In the genomic region with DNA sequence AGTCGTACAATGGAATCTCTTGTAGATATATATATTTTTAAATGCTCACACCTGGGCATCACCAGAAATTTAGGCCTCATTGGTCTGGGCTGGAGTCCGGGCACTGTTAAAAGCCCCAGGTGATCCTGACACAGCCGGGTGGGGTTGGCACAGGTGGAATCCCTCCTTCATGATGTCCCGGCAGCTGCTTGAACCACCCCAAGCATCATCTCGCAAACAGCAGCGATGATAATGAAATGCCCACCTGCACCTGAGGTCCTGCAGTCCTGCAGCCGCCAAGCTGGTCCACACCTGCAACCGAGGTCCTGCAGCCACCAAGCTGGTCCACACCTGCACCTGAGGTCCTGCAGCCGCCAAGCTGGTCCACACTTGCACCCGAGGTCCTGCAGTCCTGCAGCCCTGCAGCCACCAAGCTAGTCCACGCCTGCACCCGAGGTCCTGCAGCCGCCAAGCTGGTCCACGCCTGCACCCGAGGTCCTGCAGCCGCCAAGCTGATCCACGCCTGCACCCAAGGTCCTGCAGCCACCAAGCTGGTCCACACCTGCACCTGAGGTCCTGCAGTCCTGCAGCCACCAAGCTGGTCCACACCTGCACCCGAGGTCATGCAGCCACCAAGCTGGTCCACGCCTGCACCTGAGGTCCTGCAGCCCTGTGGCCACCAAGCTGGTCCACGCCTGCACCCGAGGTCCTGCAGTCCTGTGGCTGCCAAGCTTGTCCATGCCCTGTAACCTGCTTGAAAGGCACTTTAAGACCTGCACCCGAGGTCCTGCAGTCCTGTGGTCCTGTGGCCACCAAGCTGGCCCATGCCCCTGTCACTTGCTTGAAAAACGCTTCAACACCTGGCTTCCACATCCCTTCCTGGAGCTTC, we compare ENCODE assay signal across 23 cellular contexts.
DNase-seq lines count a peak whose midpoint lies in the region; ATAC-seq and TF ChIP-seq lines count a peak whose summit lies in the region.
"Had no signal": no experiment of that assay in that cellular context is flagged by ENCODE, and none has a peak within 500 bp of the region (broad histone marks: within the 10 kb centered on the region; RNA-seq: fewer than 3 reads in every experiment).

No MANE protein-coding gene starts in this region.

- H3K4me1 Mint-ChIP-seq in natural killer cell treated with Interleukin-12 subunit alpha and Interleukin-12 subunit beta and Interleukin-15 and Interleukin-18, amount 100 ng/mL, for 72 hours (ENCODE audit: low read depth in 2 of 2), result peaks cover 4 to 13% of the 10 kb centered on the region in 2 donors
- H3K4me1 Mint-ChIP-seq: CD8-positive, alpha-beta memory T cell; GM23338; IgD-negative memory B cell; T-helper 17 cell had no signal

- no peak overlapping the region for H3K4me3 Mint-ChIP-seq in natural killer cell treated with Interleukin-12 subunit alpha and Interleukin-12 subunit beta and Interleukin-15 and Interleukin-18, amount 100 ng/mL, for 72 hours
- H3K4me3 Mint-ChIP-seq: CD8-positive, alpha-beta memory T cell; dendritic cell treated with granulocyte-macrophage colony-stimulating factor and Interleukin-4, amounts not matched to agents 40 ng/mL and 50 ng/mL, for 4 days; GM23338; IgD-negative memory B cell; T-helper 17 cell had no signal

- H3K18ac ChIP-seq in trophoblast cell (ENCODE audit: low read length), result no peak overlapping the region

- no peak overlapping the region for H3K14ac ChIP-seq in trophoblast cell (ENCODE audit: low read length)

- H3K27me3 Mint-ChIP-seq in natural killer cell treated with Interleukin-12 subunit alpha and Interleukin-12 subunit beta and Interleukin-15 and Interleukin-18, amount 100 ng/mL, for 72 hours, result peaks cover 12 to 17% of the 10 kb centered on the region in 2 donors
- H3K27me3 Mint-ChIP-seq: T-helper 17 cell had no signal

- no peak for ATAC-seq in activated CD4-positive, CD25-positive, alpha-beta regulatory T cell treated with anti-CD3 and anti-CD28 coated beads, Interleukin-2, amount 50 U/mL, for 24 hours
- ATAC-seq in natural killer cell treated with Interleukin-12 subunit alpha and Interleukin-12 subunit beta and Interleukin-15 and Interleukin-18, amount 100 ng/mL, for 72 hours, result no peak
- no peak for ATAC-seq in upper lobe of left lung (ENCODE audit: low FRiP score in 2 of 2)
- ATAC-seq: GM23338, psoas muscle, T-helper 17 cell had no signal

- no peak overlapping the region for H3K23ac ChIP-seq in trophoblast cell (ENCODE audit: low read length)

- TF ChIP-seq CTCF in adrenal gland (IDR thresholded peaks at IDR 0.05) (no peak), upper lobe of left lung (IDR thresholded peaks at IDR 0.05) (no peak)

- H3K9me3 ChIP-seq in adrenal gland (replicated peaks in 1 of 3) (no peaks in the 10 kb centered on the region), upper lobe of left lung (peaks cover 0 to 3% (median 0%) of the 10 kb centered on the region in 4 donors), trophoblast cell (ENCODE audit: insufficient read depth, low read depth, low read length) (peaks cover 13% of the 10 kb centered on the region)
- H3K9me3 ChIP-seq: psoas muscle, SK-N-SH had no signal

- no peaks in the 10 kb centered on the region for H3K4me1 ChIP-seq in adrenal gland (replicated peaks in 1 of 2)
- peaks cover 3 to 31% (median 16%) of the 10 kb centered on the region in 4 donors for H3K4me1 ChIP-seq in upper lobe of left lung
- peaks cover 20 to 21% of the 10 kb centered on the region in 2 experiments for H3K4me1 ChIP-seq in trophoblast cell (ENCODE audit: control insufficient read depth in 1 of 2, insufficient read depth in 2 of 2, low read length in 2 of 2)

- TF ChIP-seq EP300 in upper lobe of left lung (IDR thresholded peaks at IDR 0.05), result no peak

- intact Hi-C loops in adrenal gland (cut with DNase I), result no loop called here

- no peak overlapping the region for H3K9ac ChIP-seq in trophoblast cell (ENCODE audit: low read length)
- H3K9ac ChIP-seq: SK-N-SH had no signal

- no peak overlapping the region for H2BK5ac ChIP-seq in trophoblast cell (ENCODE audit: low read depth, low read length, poor library complexity)

- WGBS in adrenal gland, 4 donors, result 78 to 82% (median 81%) methylated on average over 11 to 23 of the region's 23 CpGs
- 89 to 93% methylated on average over 4 to 20 of the region's 23 CpGs for WGBS in upper lobe of left lung, 2 donors
- WGBS in trophoblast cell (ENCODE audit: extremely low coverage, insufficient coverage, insufficient read length), result no CpG with 5 or more reads among the region's 23 CpGs

- H3K4ac ChIP-seq in trophoblast cell (ENCODE audit: low read depth, low read length), result no peak overlapping the region

- H4K12ac ChIP-seq in trophoblast cell (ENCODE audit: low read depth, low read length), result no peak overlapping the region

- H3K9me3 Mint-ChIP-seq in natural killer cell treated with Interleukin-12 subunit alpha and Interleukin-12 subunit beta and Interleukin-15 and Interleukin-18, amount 100 ng/mL, for 72 hours, result no peaks in the 10 kb centered on the region

- no peak overlapping the region for H3K4me2 ChIP-seq in trophoblast cell (ENCODE audit: low read length)
- H3K4me2 ChIP-seq: GM23338, SK-N-SH had no signal

- H3K27me3 ChIP-seq in adrenal gland, result no peaks in the 10 kb centered on the region
- no peaks in the 10 kb centered on the region for H3K27me3 ChIP-seq in upper lobe of left lung
- H3K27me3 ChIP-seq in trophoblast cell (ENCODE audit: insufficient read depth, low read length), result no peaks in the 10 kb centered on the region
- H3K27me3 ChIP-seq in H7 (ENCODE audit: control insufficient read depth, insufficient read depth, low read length), result no peaks in the 10 kb centered on the region

- H3K27ac ChIP-seq in adrenal gland (no peak overlapping the region), upper lobe of left lung (no peak overlapping the region), trophoblast cell (ENCODE audit: low read depth, low read length) (no peak overlapping the region)
- H3K27ac ChIP-seq: psoas muscle had no signal

- H3K36me3 ChIP-seq in adrenal gland (replicated peaks in 1 of 2) (no peaks in the 10 kb centered on the region), upper lobe of left lung (no peaks in the 10 kb centered on the region), trophoblast cell (ENCODE audit: control insufficient read depth in 1 of 2, insufficient read depth in 2 of 2, low read length in 2 of 2) (no peaks in the 10 kb centered on the region), H7 (replicated peaks; ENCODE audit: control insufficient read depth, insufficient read depth, low read length) (no peaks in the 10 kb centered on the region)

- H3K79me1 ChIP-seq in trophoblast cell (ENCODE audit: low read length), result peaks cover 13% of the 10 kb centered on the region

- no peak overlapping the region for H4K91ac ChIP-seq in trophoblast cell (ENCODE audit: low read depth, low read length)

- peak; percentile 17 for DNase-seq in activated CD4-positive, CD25-positive, alpha-beta regulatory T cell treated with anti-CD3 and anti-CD28 coated beads, Interleukin-2, amount 50 U/mL, for 72 hours
- peak in 4 of 7 donors; percentile 2 to 25 (median 5) for DNase-seq in adrenal gland
- peak; percentile 47 for DNase-seq in natural killer cell treated with Interleukin-12 subunit alpha and Interleukin-12 subunit beta and Interleukin-15 and Interleukin-18, amount 100 ng/mL, for 72 hours (ENCODE audit: low spot score)
- DNase-seq in upper lobe of left lung, result peak; percentile 18 to 64
- no peak for DNase-seq in trophoblast cell
- DNase-seq in H7, result no peak
- no peak for DNase-seq in NCI-H2081 (lab: John Stamatoyannopoulos, UW)
- DNase-seq: 8988T; amygdala; CD8-positive, alpha-beta memory T cell; DMS153; NCI-H1105 treated with DMSO at 0.1 percent for 48 hours; NCI-H2081 treated with DMSO at 0.1 percent for 48 hours; NCI-H345; NCI-H748 treated with DMSO at 0.1 percent for 48 hours; psoas muscle; SK-N-SH; T-helper 17 cell had no signal

- no peak overlapping the region for H2AFZ ChIP-seq in trophoblast cell (ENCODE audit: insufficient read depth, low read length, poor library complexity)
- H2AFZ ChIP-seq: GM23338 had no signal

- H3K27ac Mint-ChIP-seq in natural killer cell treated with Interleukin-12 subunit alpha and Interleukin-12 subunit beta and Interleukin-15 and Interleukin-18, amount 100 ng/mL, for 72 hours, result no peak overlapping the region
- H3K27ac Mint-ChIP-seq: dendritic cell treated with granulocyte-macrophage colony-stimulating factor and Interleukin-4, amounts not matched to agents 40 ng/mL and 50 ng/mL, for 4 days; GM23338; T-helper 17 cell had no signal

- no peak overlapping the region for H2AK5ac ChIP-seq in trophoblast cell (ENCODE audit: low read length)

- H3K4me3 ChIP-seq in adrenal gland (no peak overlapping the region), upper lobe of left lung (no peak overlapping the region), trophoblast cell (ENCODE audit: low read depth, low read length) (no peak overlapping the region), H7 (ENCODE audit: insufficient read depth, low read depth, low read length) (no peak overlapping the region)
- H3K4me3 ChIP-seq: GM23338, lung, psoas muscle had no signal

- no peak overlapping the region for H4K8ac ChIP-seq in trophoblast cell (ENCODE audit: low read depth, low read length)

- H2BK12ac ChIP-seq in trophoblast cell (ENCODE audit: low read length), result no peak overlapping the region

- no peaks in the 10 kb centered on the region for H3K36me3 Mint-ChIP-seq in natural killer cell treated with Interleukin-12 subunit alpha and Interleukin-12 subunit beta and Interleukin-15 and Interleukin-18, amount 100 ng/mL, for 72 hours
- H3K36me3 Mint-ChIP-seq: IgD-negative memory B cell had no signal

- no peak overlapping the region for H2BK120ac ChIP-seq in trophoblast cell (ENCODE audit: insufficient read depth, low read length, poor library complexity)

- no peaks in the 10 kb centered on the region for H3K79me2 ChIP-seq in trophoblast cell (ENCODE audit: control insufficient read depth, insufficient read depth, low read length, poor library complexity)

- no peak for TF ChIP-seq POLR2A in adrenal gland (IDR thresholded peaks at IDR 0.05)
- no peak for TF ChIP-seq POLR2A in upper lobe of left lung (IDR thresholded peaks at IDR 0.05)

Comparison
In these comparisons a context has a peak if more than half of its experiments do, and no peak if none do; other contexts are left out.
1. DNase-seq: peak in activated CD4-positive, CD25-positive, alpha-beta regulatory T cell treated with anti-CD3 and anti-CD28 coated beads, Interleukin-2, amount 50 U/mL, for 72 hours (single experiment), adrenal gland (4 of 7), natural killer cell treated with Interleukin-12 subunit alpha and Interleukin-12 subunit beta and Interleukin-15 and Interleukin-18, amount 100 ng/mL, for 72 hours (single experiment) and upper lobe of left lung (2 of 2); none in trophoblast cell (0 of 2), H7 (single experiment) and NCI-H2081 (0 of 2).